Comparison of ENCODE assay signal across 1 cellular context in the genomic region with DNA sequence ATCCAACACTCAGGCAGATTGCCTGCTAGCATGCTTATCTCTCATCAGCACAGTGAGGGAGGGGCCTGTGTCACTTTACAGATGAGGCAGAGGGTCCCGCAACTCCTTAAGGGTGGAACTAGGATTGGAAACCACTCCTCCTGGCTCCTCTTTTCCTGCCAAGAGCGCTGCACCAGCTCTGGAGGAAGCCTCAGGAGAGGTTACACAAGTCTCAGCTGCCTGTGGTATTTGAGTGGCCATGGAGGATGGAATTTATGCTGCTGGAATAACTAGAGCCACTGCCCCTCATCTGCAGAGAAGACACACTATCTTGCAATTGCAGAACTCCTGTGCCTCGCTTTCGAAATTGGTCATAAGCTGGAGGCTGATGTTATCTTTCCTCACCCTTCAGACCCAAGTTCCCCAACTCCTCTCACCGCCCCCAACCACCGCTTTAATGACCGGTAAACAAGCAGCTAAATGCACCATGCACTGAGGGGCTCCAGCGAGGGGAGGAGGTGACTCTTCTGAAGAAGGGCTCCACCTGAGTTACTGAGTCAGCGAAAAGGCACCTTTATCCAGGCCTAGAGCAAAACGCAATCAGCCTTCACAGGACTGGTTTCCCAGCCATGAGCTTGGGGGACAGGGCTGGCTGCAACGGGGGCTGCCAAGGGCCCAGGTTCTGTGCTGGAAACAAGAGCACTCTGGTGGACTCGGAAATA.
TF ChIP-seq lines count a peak whose summit lies in the region.

No MANE protein-coding gene starts in this region.

TF ChIP-seq in SK-N-SH treated with all-trans-retinoic acid at 6 μM for 48 hours, 23 proteins besides CTCF, POLR2A, EP300 and RAD21 (continued from another document):
- TF ChIP-seq, protein P1, sequence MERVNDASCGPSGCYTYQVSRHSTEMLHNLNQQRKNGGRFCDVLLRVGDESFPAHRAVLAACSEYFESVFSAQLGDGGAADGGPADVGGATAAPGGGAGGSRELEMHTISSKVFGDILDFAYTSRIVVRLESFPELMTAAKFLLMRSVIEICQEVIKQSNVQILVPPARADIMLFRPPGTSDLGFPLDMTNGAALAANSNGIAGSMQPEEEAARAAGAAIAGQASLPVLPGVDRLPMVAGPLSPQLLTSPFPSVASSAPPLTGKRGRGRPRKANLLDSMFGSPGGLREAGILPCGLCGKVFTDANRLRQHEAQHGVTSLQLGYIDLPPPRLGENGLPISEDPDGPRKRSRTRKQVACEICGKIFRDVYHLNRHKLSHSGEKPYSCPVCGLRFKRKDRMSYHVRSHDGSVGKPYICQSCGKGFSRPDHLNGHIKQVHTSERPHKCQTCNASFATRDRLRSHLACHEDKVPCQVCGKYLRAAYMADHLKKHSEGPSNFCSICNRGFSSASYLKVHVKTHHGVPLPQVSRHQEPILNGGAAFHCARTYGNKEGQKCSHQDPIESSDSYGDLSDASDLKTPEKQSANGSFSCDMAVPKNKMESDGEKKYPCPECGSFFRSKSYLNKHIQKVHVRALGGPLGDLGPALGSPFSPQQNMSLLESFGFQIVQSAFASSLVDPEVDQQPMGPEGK (CRISPR knock-in tag; IDR thresholded peaks at IDR 0.05; ENCODE audit: borderline replicate concordance), result no peak
- TF ChIP-seq, protein P2, sequence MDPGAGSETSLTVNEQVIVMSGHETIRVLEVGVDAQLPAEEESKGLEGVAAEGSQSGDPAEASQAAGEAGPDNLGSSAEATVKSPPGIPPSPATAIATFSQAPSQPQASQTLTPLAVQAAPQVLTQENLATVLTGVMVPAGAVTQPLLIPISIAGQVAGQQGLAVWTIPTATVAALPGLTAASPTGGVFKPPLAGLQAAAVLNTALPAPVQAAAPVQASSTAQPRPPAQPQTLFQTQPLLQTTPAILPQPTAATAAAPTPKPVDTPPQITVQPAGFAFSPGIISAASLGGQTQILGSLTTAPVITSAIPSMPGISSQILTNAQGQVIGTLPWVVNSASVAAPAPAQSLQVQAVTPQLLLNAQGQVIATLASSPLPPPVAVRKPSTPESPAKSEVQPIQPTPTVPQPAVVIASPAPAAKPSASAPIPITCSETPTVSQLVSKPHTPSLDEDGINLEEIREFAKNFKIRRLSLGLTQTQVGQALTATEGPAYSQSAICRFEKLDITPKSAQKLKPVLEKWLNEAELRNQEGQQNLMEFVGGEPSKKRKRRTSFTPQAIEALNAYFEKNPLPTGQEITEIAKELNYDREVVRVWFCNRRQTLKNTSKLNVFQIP (CRISPR knock-in tag; IDR thresholded peaks at IDR 0.05; ENCODE audit: borderline replicate concordance, low read depth), result no peak
- TF ChIP-seq ZNF70 (CRISPR knock-in tag; IDR thresholded peaks at IDR 0.05) (no peak), ZNF565 (CRISPR knock-in tag; conservative IDR thresholded peaks at IDR 0.05; ENCODE audit: low read depth) (no peak)
TF ChIP-seq in SK-N-SH treated with all-trans-retinoic acid at 6 μM for 48 hours: peak in this region for 0.
